In the genomic region with DNA sequence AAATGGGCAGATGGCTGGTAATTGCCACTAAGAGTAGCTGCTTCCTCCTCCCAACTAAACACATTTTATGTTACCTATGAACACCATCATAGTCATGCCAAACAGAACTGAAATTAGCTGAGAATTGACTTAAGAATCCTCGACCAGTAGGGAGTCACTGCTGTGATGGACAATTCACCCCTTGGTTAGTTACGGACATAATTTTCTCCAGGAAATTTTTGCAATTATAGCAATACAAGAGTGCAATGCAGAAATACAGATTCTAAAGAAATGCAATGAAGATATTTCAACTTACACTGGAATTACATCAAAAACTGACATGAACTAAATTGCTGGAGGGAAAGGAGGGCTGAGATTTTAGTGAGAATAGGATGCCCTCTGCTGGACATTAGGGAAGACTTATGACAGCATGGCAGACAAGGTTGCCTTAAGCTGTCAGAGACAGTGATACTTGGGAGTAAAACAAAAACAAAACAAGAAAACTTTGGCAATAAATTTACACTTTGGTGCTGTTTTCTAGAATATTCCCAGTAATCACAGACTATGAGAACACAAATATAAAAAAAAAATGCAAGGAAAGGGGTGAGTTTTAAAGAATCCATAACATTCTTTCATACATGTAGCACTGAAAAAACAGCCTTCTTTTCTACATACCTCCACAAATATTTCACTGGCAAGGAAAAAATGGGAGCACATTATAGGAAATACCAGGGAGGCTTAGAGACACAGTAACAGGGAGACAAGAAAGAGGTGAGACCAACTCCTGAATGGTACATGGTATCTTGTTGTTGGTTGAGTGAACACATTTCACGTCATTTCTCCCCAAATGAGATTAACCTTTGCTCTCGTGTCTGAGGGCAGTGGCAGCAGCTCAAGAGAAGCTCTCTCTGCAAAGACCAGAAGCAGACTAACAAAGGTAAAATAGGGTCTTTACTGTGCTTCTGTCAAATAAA, we compare ENCODE assay signal across 8 cellular contexts. TPM values are rescaled to one million over a fixed set of nuclear protein-coding genes. Genes with fewer than 3 reads are reported as not detected.
DNase-seq lines count a peak whose midpoint lies in the region; ATAC-seq and TF ChIP-seq lines count a peak whose summit lies in the region.

No MANE protein-coding gene starts in this region.

- H3K27ac ChIP-seq in OCI-LY3 (ENCODE audit: low read length) (peak overlapping the region; percentile 94), tibial artery (no peak overlapping the region)

- TF ChIP-seq CTCF in OCI-LY3 (IDR thresholded peaks at IDR 0.05; ENCODE audit: low read depth, low read length), result peak; percentile 87
- peak; percentile 71 to 85 for TF ChIP-seq CTCF in tibial artery (IDR thresholded peaks at IDR 0.05)

- H4K20me1 ChIP-seq in OCI-LY3 (ENCODE audit: insufficient read depth, low read length), result no peaks in the 10 kb centered on the region

- H3K9me3 ChIP-seq in OCI-LY3 (ENCODE audit: insufficient read depth, low read length), result no peaks in the 10 kb centered on the region
- H3K9me3 ChIP-seq in tibial artery, result no peaks in the 10 kb centered on the region

- H3K79me2 ChIP-seq in OCI-LY3 (ENCODE audit: low read length), result no peaks in the 10 kb centered on the region

- peak; percentile 53 for ATAC-seq in GM21526 (IDR thresholded peaks at IDR 0.05; ENCODE audit: low FRiP score, unreplicated experiment)
- peak; percentile 76 for ATAC-seq in left colon

- 0 out of 2 replicates have a peak overlapping the region, but pooled peaks have one; percentile 13 for H2AFZ ChIP-seq in OCI-LY3 (ENCODE audit: low read depth, low read length)

- H3K27me3 ChIP-seq in OCI-LY3 (ENCODE audit: low read depth, low read length) (no peaks in the 10 kb centered on the region), tibial artery (no peaks in the 10 kb centered on the region)

- H3K9ac ChIP-seq in OCI-LY3 (ENCODE audit: low read length), result peak overlapping the region; percentile 53

- H3K4me1 ChIP-seq in OCI-LY3 (ENCODE audit: low read length) (peaks cover 42% of the 10 kb centered on the region), tibial artery (peaks cover 0 to 16% (median 5%) of the 10 kb centered on the region in 4 donors)

- DNase-seq in activated gamma-delta T cell treated with Interleukin-2 at 50 U/mL for 16 hours (peak; percentile 14), activated gamma-delta T cell (lab: John Stamatoyannopoulos, UW) (no peak), HuH-7.5 (ENCODE audit: low spot score) (peak; percentile 37), left colon (no peak), tibial artery (no peak)
- peak; percentile 53 for DNase-seq in central memory CD4-positive, alpha-beta T cell

- peak overlapping the region; percentile 67 for H3K4me2 ChIP-seq in OCI-LY3 (ENCODE audit: low read length)

- no peaks in the 10 kb centered on the region for H3K36me3 ChIP-seq in OCI-LY3 (replicated peaks; ENCODE audit: low read depth, low read length)
- peaks cover 0 to under 1% (median 0%) of the 10 kb centered on the region in 3 donors for H3K36me3 ChIP-seq in tibial artery

- intact Hi-C loops in left colon (cut with DNase I, micrococcal nuclease) (loop anchor here in 1 of 2 donors (5.0 kb wide), 1 partner anchor 180 kb away; no protein-coding TSS in a partner anchor), tibial artery (cut with DNase I; ENCODE audit: low total_unique reads) (loop anchor here (2.0 to 5.0 kb wide), 3 partner anchors 65 to 195 kb away; a partner anchor contains a TSS)

- H3K4me3 ChIP-seq in OCI-LY3 (ENCODE audit: low read length) (peak overlapping the region; percentile 30), tibial artery (no peak overlapping the region)

RNA-seq across cellular contexts. Expression of a gene that starts 11.2 kb away (rescaled TPM):
- total RNA-seq in left colon, result 10 to 100 TPM; 45.3 to 45.8 TPM

Comparison
In these comparisons a context has a peak if more than half of its experiments do, and no peak if none do; other contexts are left out.
1. DNase-seq: peak in activated gamma-delta T cell treated with Interleukin-2 at 50 U/mL for 16 hours (single experiment), HuH-7.5 (single experiment) and central memory CD4-positive, alpha-beta T cell (single experiment); none in activated gamma-delta T cell (single experiment), left colon (0 of 2) and tibial artery (0 of 2).